In the genomic region with DNA sequence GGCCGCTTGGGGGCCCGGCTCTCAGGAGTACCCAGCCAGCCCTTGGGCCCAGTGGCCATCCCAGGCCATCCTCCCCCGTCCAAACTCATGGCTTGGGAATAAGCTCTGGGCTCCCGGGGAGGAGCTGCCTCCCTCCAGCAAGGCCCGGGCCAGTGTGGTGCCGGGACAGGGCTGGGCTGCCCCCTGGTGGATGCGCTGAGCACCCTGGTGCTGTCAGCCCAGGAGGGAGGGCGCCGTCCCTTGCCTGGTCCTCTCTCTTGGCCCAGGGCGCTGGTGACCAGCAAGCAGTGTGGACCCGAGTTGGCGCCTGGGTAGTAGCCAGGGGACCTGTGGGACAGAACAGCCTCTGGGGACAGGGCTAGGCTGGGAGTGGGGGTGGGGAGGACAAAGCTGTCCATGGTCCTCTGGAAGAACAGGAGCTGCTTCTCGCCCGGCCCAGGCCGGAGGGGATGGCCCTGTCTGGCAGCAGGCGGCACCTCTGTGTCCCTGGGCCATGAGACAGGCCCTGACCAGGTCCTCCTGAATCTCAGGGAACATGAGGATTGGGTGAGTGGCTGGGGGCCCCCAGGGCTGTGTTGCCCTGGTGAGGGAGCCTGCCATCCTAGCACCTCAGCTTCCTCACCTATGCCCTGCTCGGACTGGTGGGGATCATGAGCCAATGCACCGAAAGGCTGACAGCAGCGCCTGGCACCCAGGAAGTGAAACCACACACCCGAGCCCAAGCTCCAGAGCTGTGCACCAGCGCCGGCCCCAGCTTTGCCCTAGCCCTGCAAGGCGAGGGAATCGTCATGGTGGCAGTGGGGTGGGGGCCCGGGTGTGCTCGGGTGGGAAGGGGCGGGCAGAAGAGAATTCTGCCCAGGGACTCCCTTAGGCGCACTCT, we compare ENCODE assay signal across 8 cellular contexts. TPM values are rescaled to one million over a fixed set of nuclear protein-coding genes. Genes with fewer than 3 reads are reported as not detected.
A peak's percentile ranks its signal among the peaks of the same experiment; 100 is the strongest.
DNase-seq lines count a peak whose midpoint lies in the region; ATAC-seq and TF ChIP-seq lines count a peak whose summit lies in the region.

No MANE protein-coding gene starts in this region.

- H3F3A ChIP-seq in MM.1S (ENCODE audit: insufficient read depth, low read length) = no peaks in the 10 kb centered on the region

- no peak overlapping the region for H3K9ac ChIP-seq in MM.1S (ENCODE audit: low read length)

- peak; percentile 97 for TF ChIP-seq CTCF in GM12875 (IDR thresholded peaks at IDR 0.05; ENCODE audit: borderline replicate concordance, insufficient read depth, low read depth, low read length)
- TF ChIP-seq CTCF in MM.1S (IDR thresholded peaks at IDR 0.05; ENCODE audit: low read length) = peak; percentile 88
- TF ChIP-seq CTCF in lower lobe of right lung (IDR thresholded peaks at IDR 0.05) = peak; percentile 93

- no peaks in the 10 kb centered on the region for H3K79me2 ChIP-seq in MM.1S (ENCODE audit: low read length)

- H3K9me3 ChIP-seq in MM.1S (replicated peaks; ENCODE audit: insufficient read depth, low read length) (no peaks in the 10 kb centered on the region), lower lobe of right lung (no peaks in the 10 kb centered on the region)

- H3K4me1 ChIP-seq in MM.1S (ENCODE audit: low read length) (no peaks in the 10 kb centered on the region), lower lobe of right lung (peaks cover 10% of the 10 kb centered on the region)

- intact Hi-C loops in lower lobe of right lung (cut with DNase I) = loop anchor here (5.0 kb wide), 1 partner anchor 185 kb away; no protein-coding TSS in a partner anchor

- H4K20me1 ChIP-seq in MM.1S (ENCODE audit: insufficient read depth, low read length) = no peaks in the 10 kb centered on the region

- H3K27ac ChIP-seq in MM.1S (ENCODE audit: low read length) = no peak overlapping the region
- H3K27ac ChIP-seq in lower lobe of right lung = no peak overlapping the region

- DNase-seq in 8988T (peak; percentile 96), MM.1S (peak; percentile 45), dedifferentiated amniotic fluid mesenchymal stem cell (ENCODE audit: extremely low spot score) (peak; percentile 69), lower lobe of right lung (peak; percentile 85), NCI-H146 treated with DMSO at 0.1 percent for 48 hours (lab: John Stamatoyannopoulos, UW; ENCODE audit: unreplicated experiment) (no peak)
- DNase-seq in activated CD4-positive, alpha-beta T cell treated with anti-CD3 and anti-CD28 coated beads, Interleukin-2, amount 50 U/mL, for 1 hour = peak; percentile 76
- DNase-seq in stimulated activated CD8-positive, alpha-beta memory T cell treated with anti-CD3 and anti-CD28 coated beads, Interleukin-12 subunit alpha, Interleukin-12 subunit beta, amount 100 ng/mL, for 1 hour (ENCODE audit: low read depth) = peak; percentile 56

- H3K9me2 ChIP-seq in MM.1S (replicated peaks; ENCODE audit: insufficient read depth, low read length) = no peaks in the 10 kb centered on the region

- H2AFZ ChIP-seq in MM.1S (ENCODE audit: low read length) = no peak overlapping the region

- H3K36me3 ChIP-seq in MM.1S (replicated peaks; ENCODE audit: insufficient read depth, low read length) (no peaks in the 10 kb centered on the region), lower lobe of right lung (no peaks in the 10 kb centered on the region)

- H3K27me3 ChIP-seq in MM.1S (replicated peaks; ENCODE audit: insufficient read depth, low read length) (peaks cover 78% of the 10 kb centered on the region), lower lobe of right lung (ENCODE audit: low read depth) (no peaks in the 10 kb centered on the region)

- no peak overlapping the region for H3K4me2 ChIP-seq in MM.1S (ENCODE audit: low read depth, low read length)

- H3K4me3 ChIP-seq in GM12875 (ENCODE audit: low read depth, low read length) (no peak overlapping the region), MM.1S (ENCODE audit: low read length) (no peak overlapping the region), lower lobe of right lung (no peak overlapping the region)

- peak; percentile 92 to 95 for ATAC-seq in lower lobe of right lung

RNA-seq across cellular contexts. Expression of gene MORN1, which starts 9.4 kb away (rescaled TPM):
- total RNA-seq in lower lobe of right lung = 13.4 TPM

RNA-seq across cellular contexts. Expression of gene RER1, which starts 9.7 kb away (rescaled TPM):
- 133 TPM for total RNA-seq in lower lobe of right lung

RNA-seq across cellular contexts. Expression of gene PEX10, which starts 30.4 kb away (rescaled TPM):
- 12.4 TPM for total RNA-seq in lower lobe of right lung
